Comparison of ENCODE assay signal across 1 cellular context in genomic region chr9:130606887-130607582, GRCh38.
TF ChIP-seq lines count a peak whose summit lies in the region.

No MANE protein-coding gene starts in this region.

TF ChIP-seq in IMR-90, 13 proteins besides CTCF, POLR2A, EP300 and RAD21 (continued from another document):
- TF ChIP-seq CHD1 (IDR thresholded peaks at IDR 0.05; ENCODE audit: low read depth, low read length) (no peak), NFE2L2 (IDR thresholded peaks at IDR 0.05; ENCODE audit: low read depth, low read length) (no peak), BHLHE40 (IDR thresholded peaks at IDR 0.05; ENCODE audit: low read depth, low read length) (no peak), MXI1 (IDR thresholded peaks at IDR 0.05; ENCODE audit: borderline replicate concordance, low read depth, low read length) (no peak)
